Comparison of ENCODE assay signal across 8 cellular contexts in genomic region chr1:94039514-94039870, GRCh38.
DNase-seq lines count a peak whose midpoint lies in the region; ATAC-seq and TF ChIP-seq lines count a peak whose summit lies in the region.

No MANE protein-coding gene starts in this region.

- DNase-seq in GM12864 (ENCODE audit: low read depth) (no peak), MG63 (peak; percentile 57), T-cell (peak in 25 of 34 experiments; percentile 7 to 56 (median 38)), body of pancreas (peak; percentile 60 to 76 (median 66)), inferior parietal cortex (ENCODE audit: extremely low spot score) (peak; percentile 82)
- DNase-seq in stimulated activated CD4-positive, alpha-beta T cell treated with anti-CD3 and anti-CD28 coated beads, Interleukin-15, amount 100 ng/mL, for 24 hours = peak; percentile 76

- no peak overlapping the region for H3K27ac ChIP-seq in body of pancreas

- no peak overlapping the region for H3K4me3 Mint-ChIP-seq in T-cell

- 0 to 2% methylated on average over 4 of the region's 4 CpGs for WGBS in body of pancreas, 2 donors

- peaks cover 0 to 4% (median 2%) of the 10 kb centered on the region in 3 donors for H3K4me1 Mint-ChIP-seq in T-cell

- H3K9me3 ChIP-seq in MG63 = no peaks in the 10 kb centered on the region
- H3K9me3 ChIP-seq in body of pancreas = no peaks in the 10 kb centered on the region

- H3K27ac Mint-ChIP-seq in T-cell = no peak overlapping the region

- intact Hi-C loops in body of pancreas (cut with DNase I) = loop anchor here (10.0 kb wide), 1 partner anchor 415 kb away; no protein-coding TSS in a partner anchor

- CTCF ChIA-PET in T-cell (lab: Charles Lee) = interaction anchor here (0.5 to 2.1 kb wide), 11 partner anchors 14 to 427 kb away, joined by 3 to 10 read pairs (median 3); no protein-coding TSS in a partner anchor

- H3K4me3 ChIP-seq in GM12864 (ENCODE audit: low read depth, low read length) = no peak overlapping the region
- H3K4me3 ChIP-seq in MG63 = no peak overlapping the region
- no peak overlapping the region for H3K4me3 ChIP-seq in body of pancreas

- ATAC-seq in T-cell (replicated peaks in 1 of 4) = no peak
- ATAC-seq in body of pancreas = no peak
- no peak for ATAC-seq in GM18520 (IDR thresholded peaks at IDR 0.05; ENCODE audit: unreplicated experiment)
- ATAC-seq in HG03135 (IDR thresholded peaks at IDR 0.05; ENCODE audit: unreplicated experiment) = no peak

- H3K27me3 Mint-ChIP-seq in T-cell = peaks cover 50 to 53% of the 10 kb centered on the region in 2 donors

- peaks cover 3% of the 10 kb centered on the region for H3K4me1 ChIP-seq in body of pancreas

- no peaks in the 10 kb centered on the region for H3K9me3 Mint-ChIP-seq in T-cell

- POLR2A ChIA-PET in T-cell (lab: Charles Lee) = no interaction called here

- H3K36me3 ChIP-seq in MG63 (no peaks in the 10 kb centered on the region), body of pancreas (replicated peaks in 1 of 2; ENCODE audit: insufficient read depth in 1 of 2, low read depth in 2 of 2) (no peaks in the 10 kb centered on the region)

- peak; percentile 94 for TF ChIP-seq CTCF in GM12864 (IDR thresholded peaks at IDR 0.05; ENCODE audit: low read depth, low read length, missing control alignments)
- TF ChIP-seq CTCF in body of pancreas (IDR thresholded peaks at IDR 0.05) = peak; percentile 60 to 92 (median 68)

- TF ChIP-seq POLR2A in body of pancreas (IDR thresholded peaks at IDR 0.05) = no peak

- no peaks in the 10 kb centered on the region for H3K27me3 ChIP-seq in MG63
- no peaks in the 10 kb centered on the region for H3K27me3 ChIP-seq in body of pancreas

- H3K36me3 Mint-ChIP-seq in T-cell = no peaks in the 10 kb centered on the region
